14 cellular contexts compared by ENCODE assay signal in the genomic region with DNA sequence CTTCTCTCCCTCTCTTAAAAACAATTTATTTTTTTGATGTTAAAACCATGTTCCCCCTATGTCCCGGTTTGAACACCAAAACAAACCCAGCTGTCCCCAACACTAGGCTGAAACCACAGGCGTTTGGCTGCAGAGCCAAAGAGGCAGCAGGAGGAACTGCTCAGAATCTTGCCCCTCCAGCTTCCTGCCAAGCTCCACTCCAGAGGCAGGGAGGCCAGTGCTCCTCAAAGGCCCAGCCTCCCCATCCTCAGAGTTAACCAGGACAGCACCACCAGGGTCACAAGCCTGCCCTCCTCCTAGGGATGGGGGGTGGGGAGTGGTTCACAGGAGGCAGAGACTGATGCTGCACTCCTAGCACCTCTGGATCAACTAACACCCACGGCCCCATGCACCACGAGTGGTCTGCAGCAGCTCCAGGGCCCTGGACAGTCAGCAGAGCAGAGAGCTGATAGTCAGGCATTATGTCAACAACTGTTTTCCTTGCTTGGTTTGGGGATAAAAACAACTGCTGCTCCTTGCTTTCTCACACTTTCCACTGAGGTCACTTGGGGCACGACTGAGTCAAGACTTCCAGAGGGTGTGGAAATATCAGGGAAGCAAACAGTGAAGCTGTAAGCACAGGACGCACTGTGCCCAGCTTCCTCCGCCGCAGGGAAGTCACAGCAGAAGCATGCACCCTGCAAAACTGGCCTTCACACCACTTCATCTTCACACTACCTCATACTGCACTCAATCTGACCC.
DNase-seq lines count a peak whose midpoint lies in the region; ATAC-seq, FAIRE-seq and TF ChIP-seq lines count a peak whose summit lies in the region.
"Had no signal": no experiment of that assay in that cellular context is flagged by ENCODE, and none has a peak within 500 bp of the region (broad histone marks: within the 10 kb centered on the region; RNA-seq: fewer than 3 reads in every experiment).

No MANE protein-coding gene starts in this region.

- no peak overlapping the region; a peak in 2 of 7 replicates for H3K27ac Mint-ChIP-seq in H9
- H3K27ac Mint-ChIP-seq in activated naive CD4-positive, alpha-beta T cell treated with anti-CD3 and anti-CD28 coated beads, Interleukin-2, amount 10 ng/mL, durations not matched to agents 7 days and 5 days = no peak overlapping the region
- H3K27ac Mint-ChIP-seq: activated CD4-positive, alpha-beta T cell treated with anti-CD3 and anti-CD28 coated beads, Interleukin-2, amount 10 ng/mL, durations not matched to agents 24 days and 14 days; activated naive CD8-positive, alpha-beta T cell treated with anti-CD3 and anti-CD28 coated beads, Interleukin-2, amount 10 ng/mL, durations not matched to agents 7 days and 5 days; CD4-positive, alpha-beta memory T cell; mesothelial cell of epicardium had no signal

- no peak for TF ChIP-seq CTCF in H9 (conservative IDR thresholded peaks at IDR 0.05)
- no peak for TF ChIP-seq CTCF in kidney (IDR thresholded peaks at IDR 0.05; ENCODE audit: borderline replicate concordance, extremely low read depth, insufficient read depth)
- TF ChIP-seq CTCF in spleen (IDR thresholded peaks at IDR 0.05 in 8 of 11, conservative IDR thresholded peaks at IDR 0.05 in 3 of 11) = no peak

- H3T11ph ChIP-seq in H9 (ENCODE audit: low read length) = no peak overlapping the region

- no peaks in the 10 kb centered on the region for H3K23me2 ChIP-seq in H9 (ENCODE audit: insufficient read length, low read depth, low read length, poor library complexity, severe bottlenecking)

- no peak for ATAC-seq in GM18498 (IDR thresholded peaks at IDR 0.05; ENCODE audit: unreplicated experiment)

- H4K5ac ChIP-seq in H9 (ENCODE audit: insufficient read length, low read depth, low read length) = no peak overlapping the region

- H3K9me3 ChIP-seq in H9 (ENCODE audit: control insufficient read depth, low read depth, low read length) (no peaks in the 10 kb centered on the region), kidney (ENCODE audit: control insufficient read depth in 1 of 2, low read length in 2 of 2) (no peaks in the 10 kb centered on the region), spleen (no peaks in the 10 kb centered on the region)

- no peak overlapping the region for H3K4me2 ChIP-seq in H9 (ENCODE audit: insufficient read depth, insufficient read length, low read length)

- H3K79me1 ChIP-seq in H9 (ENCODE audit: insufficient read depth, low read depth, low read length, poor library complexity, severe bottlenecking) = no peaks in the 10 kb centered on the region

- H3K4ac ChIP-seq in H9 (ENCODE audit: low read depth, low read length) = no peak overlapping the region

- no peak overlapping the region for H2BK120ac ChIP-seq in H9 (ENCODE audit: low read depth, low read length, poor library complexity, severe bottlenecking)

- no peaks in the 10 kb centered on the region for H3K9me3 Mint-ChIP-seq in H9
- H3K9me3 Mint-ChIP-seq in activated naive CD4-positive, alpha-beta T cell treated with anti-CD3 and anti-CD28 coated beads, Interleukin-2, amount 10 ng/mL, durations not matched to agents 7 days and 5 days = no peaks in the 10 kb centered on the region
- H3K9me3 Mint-ChIP-seq: activated CD4-positive, alpha-beta T cell treated with anti-CD3 and anti-CD28 coated beads, Interleukin-2, amount 10 ng/mL, durations not matched to agents 24 days and 14 days; CD4-positive, alpha-beta memory T cell had no signal

- H3K4me1 ChIP-seq in H9 (ENCODE audit: insufficient read depth, low read length) (no peaks in the 10 kb centered on the region; the same call in 1 of the 2 replicates), kidney (ENCODE audit: control insufficient read depth in 1 of 2, insufficient read depth in 1 of 2, low read depth in 1 of 2, low read length in 2 of 2) (peaks cover 0 to 2% of the 10 kb centered on the region in 2 donors), spleen (peaks cover 0 to 9% (median 0%) of the 10 kb centered on the region in 6 donors)

- 0 out of 2 replicates have a peak, but pooled peaks cover 2% of the 10 kb centered on the region for H3K27me3 Mint-ChIP-seq in H9 (ENCODE audit: low read depth)
- peaks cover 18% of the 10 kb centered on the region for H3K27me3 Mint-ChIP-seq in activated naive CD4-positive, alpha-beta T cell treated with anti-CD3 and anti-CD28 coated beads, Interleukin-2, amount 10 ng/mL, durations not matched to agents 7 days and 5 days

- H3K36me3 ChIP-seq in kidney (ENCODE audit: control insufficient read depth in 1 of 2, insufficient read depth in 2 of 2, low read length in 2 of 2) = no peaks in the 10 kb centered on the region
- no peaks in the 10 kb centered on the region for H3K36me3 ChIP-seq in spleen

- H3K27ac ChIP-seq in H9 (ENCODE audit: insufficient read length, low read depth, low read length) = no peak overlapping the region
- no peak overlapping the region for H3K27ac ChIP-seq in kidney (ENCODE audit: low read depth in 2 of 2, low read length in 2 of 2)
- peak overlapping the region in 5 of 8 donors; percentile 49 to 69 (median 53) for H3K27ac ChIP-seq in spleen
- H3K27ac ChIP-seq: epithelial cell of prostate, SK-N-MC had no signal

- H4K8ac ChIP-seq in H9 (replicated peaks; ENCODE audit: insufficient read length, low read depth, low read length) = no peak overlapping the region

- H3K4me3 ChIP-seq in kidney (ENCODE audit: low read length in 2 of 2) (no peak overlapping the region), spleen (no peak overlapping the region)
- H3K4me3 ChIP-seq: SK-N-MC had no signal

- DNase-seq in H9 (no peak), brain pericyte (ENCODE audit: low read depth, low spot score) (peak; percentile 60), kidney (peak; percentile 84), spleen (no peak), COLO668 (lab: John Stamatoyannopoulos, UW; ENCODE audit: unreplicated experiment) (no peak), NCI-H146 treated with DMSO at 0.1 percent for 48 hours (lab: John Stamatoyannopoulos, UW; ENCODE audit: unreplicated experiment) (no peak)
- DNase-seq in activated naive CD4-positive, alpha-beta T cell treated with anti-CD3 and anti-CD28 coated beads, Interleukin-2, amount 10 ng/mL, durations not matched to agents 7 days and 5 days = no peak
- DNase-seq: activated CD4-positive, alpha-beta T cell treated with anti-CD3 and anti-CD28 coated beads, Interleukin-2, amount 10 ng/mL, durations not matched to agents 24 days and 14 days; activated naive CD8-positive, alpha-beta T cell treated with anti-CD3 and anti-CD28 coated beads, Interleukin-2, amount 10 ng/mL, durations not matched to agents 7 days and 5 days; CD4-positive, alpha-beta memory T cell had no signal

- H3K4me1 Mint-ChIP-seq in H9 = peaks cover 5 to 8% of the 10 kb centered on the region in 2 experiments
- H3K4me1 Mint-ChIP-seq in activated naive CD4-positive, alpha-beta T cell treated with anti-CD3 and anti-CD28 coated beads, Interleukin-2, amount 10 ng/mL, durations not matched to agents 7 days and 5 days = no peaks in the 10 kb centered on the region
- H3K4me1 Mint-ChIP-seq: activated CD4-positive, alpha-beta T cell treated with anti-CD3 and anti-CD28 coated beads, Interleukin-2, amount 10 ng/mL, durations not matched to agents 24 days and 14 days; activated naive CD8-positive, alpha-beta T cell treated with anti-CD3 and anti-CD28 coated beads, Interleukin-2, amount 10 ng/mL, durations not matched to agents 7 days and 5 days; CD4-positive, alpha-beta memory T cell had no signal

- FAIRE-seq in kidney (lab: Jason Lieb, UNC) = no peak

- no peak overlapping the region for H4K91ac ChIP-seq in H9 (ENCODE audit: insufficient read length, low read depth, low read length)

- no peak overlapping the region for H3K4me3 Mint-ChIP-seq in H9
- H3K4me3 Mint-ChIP-seq in activated naive CD4-positive, alpha-beta T cell treated with anti-CD3 and anti-CD28 coated beads, Interleukin-2, amount 10 ng/mL, durations not matched to agents 7 days and 5 days = no peak overlapping the region
- H3K4me3 Mint-ChIP-seq: activated CD4-positive, alpha-beta T cell treated with anti-CD3 and anti-CD28 coated beads, Interleukin-2, amount 10 ng/mL, durations not matched to agents 24 days and 14 days; activated naive CD8-positive, alpha-beta T cell treated with anti-CD3 and anti-CD28 coated beads, Interleukin-2, amount 10 ng/mL, durations not matched to agents 7 days and 5 days; CD4-positive, alpha-beta memory T cell; mesothelial cell of epicardium had no signal

- H3K18ac ChIP-seq in H9 (ENCODE audit: insufficient read length, low read depth, low read length) = no peak overlapping the region

- no peak overlapping the region for H3K9ac ChIP-seq in H9 (ENCODE audit: extremely low read depth, insufficient read length, low read length)
- H3K9ac ChIP-seq in kidney (ENCODE audit: low read length in 2 of 2) = no peak overlapping the region

- no peak overlapping the region for H2AK5ac ChIP-seq in H9 (ENCODE audit: insufficient read length, low read length)

- TF ChIP-seq POLR2A in spleen (IDR thresholded peaks at IDR 0.05) = no peak

- H3K23ac ChIP-seq in H9 (ENCODE audit: insufficient read length, low read depth, low read length) = no peak overlapping the region

- no peak overlapping the region for H2BK5ac ChIP-seq in H9 (ENCODE audit: insufficient read length, low read length)

- H2BK12ac ChIP-seq in H9 (ENCODE audit: insufficient read length, low read depth, low read length) = no peak overlapping the region

- no peaks in the 10 kb centered on the region for H3K79me2 ChIP-seq in H9 (ENCODE audit: insufficient read depth, low read length)

- CTCF ChIA-PET in activated naive CD4-positive, alpha-beta T cell treated with anti-CD3 and anti-CD28 coated beads, Interleukin-2, amount 10 ng/mL, durations not matched to agents 7 days and 5 days (lab: Charles Lee) = no interaction called here

- H3K56ac ChIP-seq in H9 (ENCODE audit: insufficient read length, low read depth, low read length) = no peak overlapping the region

- no peak overlapping the region for H2AFZ ChIP-seq in H9 (ENCODE audit: low read length)

- no peaks in the 10 kb centered on the region for H4K20me1 ChIP-seq in H9 (ENCODE audit: control insufficient read depth, insufficient read depth, insufficient read length)

- no CpG with 5 or more reads among the region's 8 CpGs for WGBS in H9 (ENCODE audit: extremely low coverage, insufficient read length, low lambda C conversion rate)
- WGBS in spleen, 5 donors = 42 to 59% (median 56%) methylated on average over 8 of the region's 8 CpGs

- H3K27me3 ChIP-seq in H9 (ENCODE audit: insufficient read depth, low read length) (no peaks in the 10 kb centered on the region), spleen (replicated peaks in 1 of 7) (no peaks in the 10 kb centered on the region)

- intact Hi-C loops in kidney (cut with DNase I) (no loop called here), spleen (cut with DNase I; ENCODE audit: low total_unique reads) (no loop called here)

- H3K14ac ChIP-seq in H9 (ENCODE audit: insufficient read depth, low read length) = peak overlapping the region; percentile 13; the same call in 1 of the 2 replicates

- no peak overlapping the region for H2BK15ac ChIP-seq in H9 (ENCODE audit: low read depth, low read length)

- no peaks in the 10 kb centered on the region for H3K36me3 Mint-ChIP-seq in H9 (ENCODE audit: insufficient read depth in 1 of 3, low read depth in 3 of 3)
- H3K36me3 Mint-ChIP-seq in activated naive CD4-positive, alpha-beta T cell treated with anti-CD3 and anti-CD28 coated beads, Interleukin-2, amount 10 ng/mL, durations not matched to agents 7 days and 5 days = no peaks in the 10 kb centered on the region
- H3K36me3 Mint-ChIP-seq: activated naive CD8-positive, alpha-beta T cell treated with anti-CD3 and anti-CD28 coated beads, Interleukin-2, amount 10 ng/mL, durations not matched to agents 7 days and 5 days; CD4-positive, alpha-beta memory T cell; mesothelial cell of epicardium had no signal

- no peak overlapping the region for H2BK20ac ChIP-seq in H9 (ENCODE audit: low read depth, low read length, poor library complexity, severe bottlenecking)

Comparison
In these comparisons a context has a peak if more than half of its experiments do, and no peak if none do; other contexts are left out.
1. DNase-seq: peak in brain pericyte (single experiment) and kidney (single experiment); none in H9 (single experiment), spleen (single experiment), activated naive CD4-positive, alpha-beta T cell treated with anti-CD3 and anti-CD28 coated beads, Interleukin-2, amount 10 ng/mL, durations not matched to agents 7 days and 5 days (single experiment), COLO668 (single experiment) and NCI-H146 treated with DMSO at 0.1 percent for 48 hours (single experiment).
2. H3K27ac ChIP-seq: peak in spleen (5 of 8); none in H9 (single experiment) and kidney (0 of 2).